In the genomic region with DNA sequence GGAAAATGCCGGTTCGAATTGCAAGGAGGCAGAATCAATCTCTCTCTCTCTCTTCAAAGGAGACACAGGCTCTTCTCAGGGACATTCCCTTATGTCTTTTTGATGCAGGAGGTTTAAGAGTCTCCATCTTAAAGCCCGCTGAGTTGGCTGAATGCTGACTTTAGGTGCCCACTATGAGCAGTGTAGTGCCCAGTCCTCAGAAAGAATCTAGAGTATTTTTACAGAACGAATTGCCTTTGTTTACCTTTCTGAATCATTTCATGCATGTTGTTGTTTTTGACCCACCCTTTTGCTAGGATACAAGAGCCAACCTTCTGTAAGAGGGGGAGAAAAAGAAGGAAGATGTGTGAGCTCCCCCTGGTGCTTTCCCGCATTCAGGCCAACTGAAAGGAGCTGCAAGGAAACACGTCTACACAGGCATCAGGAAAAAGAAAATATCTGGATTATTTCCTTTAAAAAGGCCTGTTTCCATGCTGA, we compare ENCODE assay signal across 8 cellular contexts.
DNase-seq lines count a peak whose midpoint lies in the region; ATAC-seq, FAIRE-seq and TF ChIP-seq lines count a peak whose summit lies in the region.

No MANE protein-coding gene starts in this region.

- H3K4me3 ChIP-seq in SJSA1 (no peak overlapping the region), pancreas (no peak overlapping the region)

- peaks cover 45% of the 10 kb centered on the region for H3K27me3 Mint-ChIP-seq in T-helper 2 cell treated with Interferon-gamma antibody and Interleukin-4, amounts not matched to agents 5 μg/mL and 100 μg/mL, for 36 hours (ENCODE audit: low read depth)

- no peak overlapping the region for H3K4me3 Mint-ChIP-seq in T-helper 2 cell treated with Interferon-gamma antibody and Interleukin-4, amounts not matched to agents 5 μg/mL and 100 μg/mL, for 36 hours

- no peaks in the 10 kb centered on the region for H3K36me3 Mint-ChIP-seq in T-helper 2 cell treated with Interferon-gamma antibody and Interleukin-4, amounts not matched to agents 5 μg/mL and 100 μg/mL, for 36 hours (ENCODE audit: low read depth)

- no peaks in the 10 kb centered on the region for H3K9me3 Mint-ChIP-seq in T-helper 2 cell treated with Interferon-gamma antibody and Interleukin-4, amounts not matched to agents 5 μg/mL and 100 μg/mL, for 36 hours

- WGBS in pancreas, 2 donors, result 78 to 79% methylated on average over 6 of the region's 6 CpGs

- H3K27me3 ChIP-seq in SJSA1 (replicated peaks) (no peaks in the 10 kb centered on the region), pancreas (peaks cover 0 to 10% (median 2%) of the 10 kb centered on the region in 4 donors)

- intact Hi-C loops in pancreas (cut with DNase I), result no loop called here

- H3K27ac Mint-ChIP-seq in T-helper 2 cell treated with Interferon-gamma antibody and Interleukin-4, amounts not matched to agents 5 μg/mL and 100 μg/mL, for 36 hours, result no peak overlapping the region

- H3K36me3 ChIP-seq in SJSA1, result no peaks in the 10 kb centered on the region
- H3K36me3 ChIP-seq in pancreas, result no peaks in the 10 kb centered on the region

- no peak for FAIRE-seq in pancreas (lab: Jason Lieb, UNC)

- H3K27ac ChIP-seq in SJSA1 (no peak overlapping the region), pancreas (no peak overlapping the region)

- peaks cover 7% of the 10 kb centered on the region for H3K4me1 Mint-ChIP-seq in T-helper 2 cell treated with Interferon-gamma antibody and Interleukin-4, amounts not matched to agents 5 μg/mL and 100 μg/mL, for 36 hours (ENCODE audit: low read depth)

- TF ChIP-seq CTCF in pancreas (IDR thresholded peaks at IDR 0.05), result peak in 1 of 4 donors; percentile 7

- peak in 3 of 4 donors; percentile 30 to 69 (median 61) for ATAC-seq in pancreas
- ATAC-seq in HG02588 (IDR thresholded peaks at IDR 0.05; ENCODE audit: unreplicated experiment), result no peak

- H3K9me3 ChIP-seq in SJSA1 (replicated peaks) (no peaks in the 10 kb centered on the region), pancreas (no peaks in the 10 kb centered on the region)

- H3K4me1 ChIP-seq in SJSA1 (replicated peaks), result no peaks in the 10 kb centered on the region
- H3K4me1 ChIP-seq in pancreas, result peaks cover 0 to 4% (median 0%) of the 10 kb centered on the region in 3 donors

- DNase-seq in Ammon's horn (ENCODE audit: low spot score), result peak; percentile 86
- DNase-seq in HuH-7.5 (ENCODE audit: low spot score), result peak; percentile 34
- peak; percentile 50 to 55 for DNase-seq in SJSA1 (ENCODE audit: low read depth in 1 of 2, low spot score in 2 of 2)
- DNase-seq in globus pallidus (ENCODE audit: low spot score), result peak; percentile 87
- no peak for DNase-seq in pancreas
- no peak for DNase-seq in mesenteric fat pad (ENCODE audit: low spot score)
- DNase-seq in T-helper 2 cell treated with Interferon-gamma antibody and Interleukin-4, amounts not matched to agents 5 μg/mL and 100 μg/mL, for 36 hours (ENCODE audit: low spot score), result no peak

Comparison
In these comparisons a context has a peak if more than half of its experiments do, and no peak if none do; other contexts are left out.
1. DNase-seq: peak in Ammon's horn (single experiment), HuH-7.5 (single experiment), SJSA1 (2 of 2) and globus pallidus (single experiment); none in pancreas (0 of 6), mesenteric fat pad (single experiment) and T-helper 2 cell treated with Interferon-gamma antibody and Interleukin-4, amounts not matched to agents 5 μg/mL and 100 μg/mL, for 36 hours (single experiment).